Comparison of ENCODE assay signal across 28 cellular contexts in genomic region chr14:68851078-68851477, GRCh38.
"Had no signal": no experiment of that assay in that cellular context is flagged by ENCODE, and none has a peak within 500 bp of the region (broad histone marks: within the 10 kb centered on the region; RNA-seq: fewer than 3 reads in every experiment).

No MANE protein-coding gene starts in this region.

- H3K79me2 ChIP-seq: hepatocyte had no signal

- DNase-seq: cortex of kidney; effector memory CD8-positive, alpha-beta T cell; foreskin keratinocyte; heart left ventricle; kidney; mesendoderm; midbrain; naive thymus-derived CD4-positive, alpha-beta T cell; nucleus accumbens; stimulated activated CD4-positive, alpha-beta T cell treated with anti-CD3 and anti-CD28 coated beads, Interleukin-12 subunit alpha, Interleukin-12 subunit beta, amount 100 ng/mL, for 4 hours; stimulated activated CD4-positive, alpha-beta T cell treated with anti-CD3 and anti-CD28 coated beads, Interleukin-1b, Interleukin-23, amount 100 ng/mL, for 48 hours; stimulated activated CD4-positive, alpha-beta T cell treated with anti-CD3 and anti-CD28 coated beads, Interleukin-4, amount 100 ng/mL, for 1 hour; stimulated activated CD8-positive, alpha-beta memory T cell treated with anti-CD3 and anti-CD28 coated beads, Interleukin-4, amount 100 ng/mL, for 48 hours; stimulated activated naive CD4-positive, alpha-beta T cell; stimulated activated naive CD8-positive, alpha-beta T cell treated with anti-CD3 and anti-CD28 coated beads, Interleukin-15, amount 100 ng/mL, for 72 hours; transverse colon; upper lobe of right lung; uterus had no signal

- H3K4me2 ChIP-seq: hepatocyte, neural progenitor cell, smooth muscle cell had no signal

- H2AFZ ChIP-seq: hepatocyte had no signal

- H3K9ac ChIP-seq: neural progenitor cell had no signal

- H3K27me3 ChIP-seq: foreskin keratinocyte, gastroesophageal sphincter, heart left ventricle, hepatocyte, neural progenitor cell, right atrium auricular region, suprapubic skin, transverse colon, upper lobe of right lung, uterus had no signal

- FAIRE-seq: endometrium, kidney had no signal

- H3K4me1 ChIP-seq: foreskin keratinocyte, gastroesophageal sphincter, neural progenitor cell, prostate gland, right atrium auricular region, suprapubic skin, transverse colon, upper lobe of right lung, uterus had no signal

- H3K9me3 ChIP-seq: prostate gland, right atrium auricular region, suprapubic skin, transverse colon, upper lobe of right lung, uterus had no signal

- H3K4me3 ChIP-seq: gastroesophageal sphincter, heart left ventricle, hepatocyte, neural progenitor cell, prostate gland, right atrium auricular region, smooth muscle cell, suprapubic skin, transverse colon, upper lobe of right lung, uterus had no signal

- H3K36me3 ChIP-seq: gastroesophageal sphincter, heart left ventricle, neural progenitor cell, prostate gland, right atrium auricular region, suprapubic skin, transverse colon, upper lobe of right lung, uterus had no signal

- ATAC-seq: effector memory CD8-positive, alpha-beta T cell; esophagus mucosa; foreskin keratinocyte; gastroesophageal sphincter; heart left ventricle; naive thymus-derived CD4-positive, alpha-beta T cell; sciatic nerve; stimulated activated naive CD8-positive, alpha-beta T cell treated with anti-CD3 and anti-CD28 coated beads, Interleukin-15, amount 100 ng/mL, for 72 hours; upper lobe of right lung had no signal

- H3K27ac ChIP-seq: foreskin keratinocyte, gastroesophageal sphincter, heart left ventricle, hepatocyte, neural progenitor cell, prostate gland, right atrium auricular region, suprapubic skin, transverse colon, upper lobe of right lung, uterus had no signal
